Comparison of ENCODE assay signal across 2 cellular contexts in genomic region chr2:99819766-99820165, GRCh38.
TF ChIP-seq lines count a peak whose summit lies in the region.

No MANE protein-coding gene starts in this region.

TF ChIP-seq in HCT116, 20 proteins besides CTCF, POLR2A, EP300 and RAD21:
- TF ChIP-seq TCF7L2 (IDR thresholded peaks at IDR 0.05; ENCODE audit: borderline replicate concordance, extremely low read depth, insufficient read depth, insufficient read length), result no peak
- no peak for TF ChIP-seq MAX (IDR thresholded peaks at IDR 0.05)
- TF ChIP-seq JUND (IDR thresholded peaks at IDR 0.05), result no peak
- TF ChIP-seq EZH2phosphoT487 (IDR thresholded peaks at IDR 0.05; ENCODE audit: borderline replicate concordance), result no peak
- TF ChIP-seq SIN3A (IDR thresholded peaks at IDR 0.05; ENCODE audit: low read depth), result no peak

TF ChIP-seq in endothelial cell of umbilical vein, 7 proteins besides CTCF, POLR2A, EP300 and RAD21:
- no peak for TF ChIP-seq MYC (IDR thresholded peaks at IDR 0.05; ENCODE audit: low read depth, low read length)
- TF ChIP-seq POLR2AphosphoS5 (IDR thresholded peaks at IDR 0.05; ENCODE audit: insufficient read depth, low read depth, low read length), result no peak
- TF ChIP-seq FOS (IDR thresholded peaks at IDR 0.05; ENCODE audit: borderline replicate concordance, insufficient read depth, low read length), result no peak
- TF ChIP-seq GATA2 (IDR thresholded peaks at IDR 0.05; ENCODE audit: insufficient read depth, insufficient read length, low read depth, low read length), result no peak
- no peak for TF ChIP-seq JUN (IDR thresholded peaks at IDR 0.05; ENCODE audit: borderline replicate concordance, insufficient read depth, insufficient read length, low read depth)
- TF ChIP-seq EZH2 (IDR thresholded peaks at IDR 0.05; ENCODE audit: borderline replicate concordance, low read depth, low read length, severe bottlenecking), result no peak
- no peak for TF ChIP-seq MAX (IDR thresholded peaks at IDR 0.05; ENCODE audit: insufficient read depth, insufficient read length)
